ENCODE assay signal across 8 cellular contexts in genomic region chr7:107044347-107045194, GRCh38. TPM values are rescaled to one million over a fixed set of nuclear protein-coding genes. Genes with fewer than 3 reads are reported as not detected.
DNase-seq lines count a peak whose midpoint lies in the region; ATAC-seq, FAIRE-seq and TF ChIP-seq lines count a peak whose summit lies in the region.

TSS of gene PRKAR2B (plus strand) at chr7:107044705. CDS start at chr7:107044908, 203 bp downstream.

- CTCF ChIA-PET in IMR-90 (lab: Yijun Ruan, JAX), result interaction anchor here (1.2 kb wide), 1 partner anchor 13 kb away, joined by 3 read pairs; no protein-coding TSS in a partner anchor
- CTCF ChIA-PET in naive thymus-derived CD4-positive, alpha-beta T cell (lab: Charles Lee), result interaction anchor here (0.6 kb wide), 1 partner anchor 24 kb away, joined by 3 read pairs; no protein-coding TSS in a partner anchor

- TF ChIP-seq CTCF in IMR-90 (conservative IDR thresholded peaks at IDR 0.05; ENCODE audit: low read depth, low read length) (0 out of 2 replicates have a peak, but pooled peaks have one; percentile 14), fibroblast of lung (conservative IDR thresholded peaks at IDR 0.05 in 1 of 2, IDR thresholded peaks at IDR 0.05 in 1 of 2; ENCODE audit: low read depth in 1 of 2, low read length in 2 of 2) (no peak)

- H2BK15ac ChIP-seq in IMR-90 (ENCODE audit: low read depth, low read length), result no peak within 1 kb of the TSS; the same call in 2 of the 3 replicates

- H3K23ac ChIP-seq in IMR-90 (ENCODE audit: low read depth, low read length), result peak within 1 kb of the TSS; percentile 55

- 0% methylated on average over 27 of the region's 110 CpGs; no CpG with 5 or more reads in 1 of the 2 experiments for WGBS in IMR-90 (ENCODE audit: extremely low coverage in 2 of 2, insufficient read length in 1 of 2), 2 experiments

- dilution Hi-C loops in IMR-90 (cut with HindIII; ENCODE audit: low sequenced_read_pairs, unreplicated experiment), result no loop called here

- peak within 1 kb of the TSS; percentile 78 to 96 (median 90) for H3K4me3 Mint-ChIP-seq in naive thymus-derived CD4-positive, alpha-beta T cell
- peak within 1 kb of the TSS; percentile 99 for H3K4me3 Mint-ChIP-seq in stimulated activated memory B cell treated with anti-CD40 and anti-IgM and Interleukin-4, amounts not matched to agents 10 μg/mL and 1 μg/mL and 100 μg/mL, for 72 hours

- peak within 1 kb of the TSS; percentile 28 for H2BK120ac ChIP-seq in IMR-90 (ENCODE audit: low read depth, low read length)

- peaks cover 2 to 7% of the 10 kb centered on the region in 2 experiments; a peak in 2 of 4 replicates for H3K79me1 ChIP-seq in IMR-90 (ENCODE audit: low read depth in 1 of 2, low read length in 2 of 2)

- BruUV-seq in IMR-90 (replicated peaks; lab: Mats Ljungman, UMichigan), result no TSS peak

- peak within 1 kb of the TSS; percentile 42 for H3K14ac ChIP-seq in IMR-90 (replicated peaks; ENCODE audit: low read depth, low read length)

- H3K4me3 ChIP-seq in IMR-90 (ENCODE audit: insufficient read depth, low read depth, low read length), result peak within 1 kb of the TSS; percentile 93
- peak within 1 kb of the TSS; percentile 65 to 88 (median 79) for H3K4me3 ChIP-seq in fibroblast of lung (replicated peaks in 1 of 4; ENCODE audit: control extremely low read depth in 1 of 4, insufficient read depth in 1 of 4, low read depth in 3 of 4, low read length in 4 of 4)
- peak within 1 kb of the TSS; percentile 53 for H3K4me3 ChIP-seq in naive thymus-derived CD4-positive, alpha-beta T cell (ENCODE audit: low read length)

- no peak for TF ChIP-seq RAD21 in IMR-90 (IDR thresholded peaks at IDR 0.05; ENCODE audit: low read length)

- no peaks in the 10 kb centered on the region for H4K20me1 ChIP-seq in IMR-90 (ENCODE audit: insufficient read depth, low read length)
- H4K20me1 ChIP-seq in fibroblast of lung (ENCODE audit: control insufficient read depth, extremely low read depth, insufficient read depth, low read length), result no peaks in the 10 kb centered on the region

- intact Hi-C loops in IMR-90 (cut with micrococcal nuclease), result loop anchor here (2.0 to 10.0 kb wide), 6 partner anchors 78 to 870 kb away; no protein-coding TSS in a partner anchor
- intact Hi-C loops in naive thymus-derived CD4-positive, alpha-beta T cell (cut with micrococcal nuclease), result loop anchor here (1.0 to 10.0 kb wide), 13 partner anchors 82 to 850 kb away; partner anchors contain the start of genes PIK3CG (in 2 of the 2), CCDC71L (in 1 of the 2), COG5 (in 1 of the 2) and DLD (in 1 of the 2)

- no peak within 1 kb of the TSS for H4K91ac ChIP-seq in IMR-90 (ENCODE audit: insufficient read depth, low read depth, low read length)

- no peak within 1 kb of the TSS for H2BK20ac ChIP-seq in IMR-90 (ENCODE audit: low read depth, low read length)

- H2AK9ac ChIP-seq in IMR-90 (replicated peaks; ENCODE audit: low read depth, low read length, poor library complexity), result peak within 1 kb of the TSS; percentile 80

- H3K36me3 ChIP-seq in IMR-90 (ENCODE audit: control insufficient read depth, insufficient read depth, low read length), result no peaks in the 10 kb centered on the region
- H3K36me3 ChIP-seq in fibroblast of lung (ENCODE audit: control insufficient read depth, insufficient read depth, low read length), result no peaks in the 10 kb centered on the region
- H3K36me3 ChIP-seq in naive thymus-derived CD4-positive, alpha-beta T cell (ENCODE audit: control insufficient read depth in 2 of 3, insufficient read depth in 3 of 3, low read length in 3 of 3), result no peaks in the 10 kb centered on the region

- peak within 1 kb of the TSS; percentile 90 for H3K9ac ChIP-seq in IMR-90 (ENCODE audit: low read depth, low read length)
- peak within 1 kb of the TSS; percentile 59 for H3K9ac ChIP-seq in fibroblast of lung (ENCODE audit: insufficient read depth, low read length)

- no peak within 1 kb of the TSS for H4K8ac ChIP-seq in IMR-90 (ENCODE audit: low read depth in 2 of 2, low read length in 2 of 2)

- peaks cover 0 to 2% (median 0%) of the 10 kb centered on the region in 11 donors for H3K9me3 Mint-ChIP-seq in naive thymus-derived CD4-positive, alpha-beta T cell
- H3K9me3 Mint-ChIP-seq in stimulated activated memory B cell treated with anti-CD40 and anti-IgM and Interleukin-4, amounts not matched to agents 10 μg/mL and 1 μg/mL and 100 μg/mL, for 72 hours, result no peaks in the 10 kb centered on the region

- H3K27me3 ChIP-seq in IMR-90 (ENCODE audit: control insufficient read depth, insufficient read depth, low read length) (no peaks in the 10 kb centered on the region), fibroblast of lung (ENCODE audit: control insufficient read depth, insufficient read depth, low read length) (no peaks in the 10 kb centered on the region)
- peaks cover 4 to 8% of the 10 kb centered on the region in 2 donors for H3K27me3 ChIP-seq in naive thymus-derived CD4-positive, alpha-beta T cell (ENCODE audit: control insufficient read depth in 2 of 2, insufficient read depth in 2 of 2, low read length in 2 of 2)

- H4K5ac ChIP-seq in IMR-90 (ENCODE audit: low read depth, low read length), result peak within 1 kb of the TSS; percentile 57

- TF ChIP-seq POLR2A in IMR-90 (IDR thresholded peaks at IDR 0.05; ENCODE audit: low read depth, low read length), result no peak

- no peak for FAIRE-seq in RCC 7860 (lab: Jason Lieb, UNC)

- no peak within 1 kb of the TSS for H3K56ac ChIP-seq in IMR-90 (ENCODE audit: extremely low read depth, insufficient read depth, low read length)

- peaks cover 13 to 47% (median 29%) of the 10 kb centered on the region in 5 donors for H3K27me3 Mint-ChIP-seq in naive thymus-derived CD4-positive, alpha-beta T cell
- H3K27me3 Mint-ChIP-seq in stimulated activated memory B cell treated with anti-CD40 and anti-IgM and Interleukin-4, amounts not matched to agents 10 μg/mL and 1 μg/mL and 100 μg/mL, for 72 hours, result peaks cover 39% of the 10 kb centered on the region

- DNase-seq in COLO829 (ENCODE audit: low spot score), result peak; percentile 84
- DNase-seq in IMR-90, result peak; percentile 64
- peak; percentile 16 for DNase-seq in RCC 7860 (ENCODE audit: low spot score)
- peak; percentile 50 to 63 for DNase-seq in activated T-helper 1 cell treated with anti-CD3 and anti-CD28 coated beads, Interleukin-2, amount 50 U/mL, for 16 hours (ENCODE audit: low read depth in 1 of 2, low spot score in 1 of 2)
- DNase-seq in fibroblast of lung (ENCODE audit: low read depth in 2 of 2), result peak; percentile 66 to 71
- DNase-seq in naive thymus-derived CD4-positive, alpha-beta T cell, result peak; percentile 69 to 81 (median 79)

- H3K4me1 Mint-ChIP-seq in naive thymus-derived CD4-positive, alpha-beta T cell, result peaks cover 11 to 19% (median 15%) of the 10 kb centered on the region in 7 donors
- peaks cover 19% of the 10 kb centered on the region for H3K4me1 Mint-ChIP-seq in stimulated activated memory B cell treated with anti-CD40 and anti-IgM and Interleukin-4, amounts not matched to agents 10 μg/mL and 1 μg/mL and 100 μg/mL, for 72 hours

- ATAC-seq in GM21423 (IDR thresholded peaks at IDR 0.05; ENCODE audit: unreplicated experiment), result peak; percentile 86
- peak; percentile 97 for ATAC-seq in IMR-90 (ENCODE audit: low read depth)
- ATAC-seq in naive thymus-derived CD4-positive, alpha-beta T cell, result peak; percentile 96
- ATAC-seq in stimulated activated memory B cell treated with anti-CD40 and anti-IgM and Interleukin-4, amounts not matched to agents 10 μg/mL and 1 μg/mL and 100 μg/mL, for 72 hours, result peak; percentile 93

- peak within 1 kb of the TSS in 7 of 9 donors; percentile 48 to 89 (median 77) for H3K27ac Mint-ChIP-seq in naive thymus-derived CD4-positive, alpha-beta T cell
- peak within 1 kb of the TSS; percentile 43 for H3K27ac Mint-ChIP-seq in stimulated activated memory B cell treated with anti-CD40 and anti-IgM and Interleukin-4, amounts not matched to agents 10 μg/mL and 1 μg/mL and 100 μg/mL, for 72 hours

- POLR2A ChIA-PET in IMR-90 (lab: Charles Lee; ENCODE audit: unreplicated experiment), result no interaction called here
- POLR2A ChIA-PET in naive thymus-derived CD4-positive, alpha-beta T cell (lab: Charles Lee), result no interaction called here

- peak within 1 kb of the TSS; percentile 34; the same call in 1 of the 2 replicates for H3K18ac ChIP-seq in IMR-90 (ENCODE audit: low read depth, low read length)

- peak within 1 kb of the TSS; percentile 51 for H3K27ac ChIP-seq in IMR-90 (ENCODE audit: insufficient read depth, low read length)
- peak within 1 kb of the TSS; percentile 53 for H3K27ac ChIP-seq in fibroblast of lung (ENCODE audit: insufficient read depth, low read length)
- peak within 1 kb of the TSS; percentile 33 for H3K27ac ChIP-seq in naive thymus-derived CD4-positive, alpha-beta T cell (ENCODE audit: low read depth, low read length)

- H2AFZ ChIP-seq in IMR-90 (replicated peaks; ENCODE audit: low read length, poor library complexity) (peak within 1 kb of the TSS; percentile 94), fibroblast of lung (ENCODE audit: low read length) (peak within 1 kb of the TSS; percentile 91)

- H3K4me2 ChIP-seq in IMR-90 (ENCODE audit: low read depth, low read length), result peak within 1 kb of the TSS; percentile 100
- peak within 1 kb of the TSS; percentile 81 for H3K4me2 ChIP-seq in fibroblast of lung (ENCODE audit: extremely low read depth, insufficient read depth, low read length)

- no peak within 1 kb of the TSS for H2BK5ac ChIP-seq in IMR-90 (ENCODE audit: low read depth, low read length, poor library complexity, severe bottlenecking)

- no peaks in the 10 kb centered on the region for H3K36me3 Mint-ChIP-seq in naive thymus-derived CD4-positive, alpha-beta T cell
- no peaks in the 10 kb centered on the region for H3K36me3 Mint-ChIP-seq in stimulated activated memory B cell treated with anti-CD40 and anti-IgM and Interleukin-4, amounts not matched to agents 10 μg/mL and 1 μg/mL and 100 μg/mL, for 72 hours

- no peaks in the 10 kb centered on the region for H3K79me2 ChIP-seq in fibroblast of lung (ENCODE audit: control insufficient read depth, insufficient read depth, low read length)

- in situ Hi-C loops in IMR-90 (cut with MboI; ENCODE audit: low sequenced_read_pairs), result no loop called here

- peak within 1 kb of the TSS; percentile 56; the same call in 1 of the 2 replicates for H2AK5ac ChIP-seq in IMR-90 (ENCODE audit: low read depth, low read length)

- H3K4ac ChIP-seq in IMR-90 (ENCODE audit: low read depth, low read length), result peak within 1 kb of the TSS; percentile 47

- no peaks in the 10 kb centered on the region for H3K9me1 ChIP-seq in IMR-90 (ENCODE audit: insufficient read depth, low read length)

- H3K9me3 ChIP-seq in IMR-90 (ENCODE audit: control insufficient read depth, insufficient read depth, low read length) (no peaks in the 10 kb centered on the region), fibroblast of lung (ENCODE audit: control insufficient read depth, insufficient read depth, low read depth, low read length) (no peaks in the 10 kb centered on the region)
- H3K9me3 ChIP-seq in naive thymus-derived CD4-positive, alpha-beta T cell (ENCODE audit: control insufficient read depth in 2 of 3, low read length in 3 of 3), result no peaks in the 10 kb centered on the region

- H3K4me1 ChIP-seq in IMR-90 (ENCODE audit: control insufficient read depth, insufficient read depth, low read length) (peaks cover 4% of the 10 kb centered on the region; the same call in 1 of the 2 replicates), fibroblast of lung (ENCODE audit: control insufficient read depth, extremely low read depth, insufficient read depth, low read length) (no peaks in the 10 kb centered on the region)
- H3K4me1 ChIP-seq in naive thymus-derived CD4-positive, alpha-beta T cell (ENCODE audit: control insufficient read depth in 2 of 2, insufficient read depth in 2 of 2, low read length in 2 of 2), result peaks cover 4 to 10% of the 10 kb centered on the region in 2 donors

RNA-seq across cellular contexts. Expression of gene PRKAR2B, which starts in this region (rescaled TPM):
- total RNA-seq in IMR-90 (2012; rRNA removed) (3.0 and 8.1 TPM in 2 replicates), fibroblast of lung (12.6 and 14.7 TPM in 2 replicates)
- polyA plus RNA-seq in IMR-90 (2012; rRNA removed) (2.5 and 3.1 TPM in 2 replicates), fibroblast of lung (6.5 and 9.5 TPM in 2 replicates)
- 0.49 and 0.69 TPM in 2 replicates for polyA plus RNA-seq in IMR-90 (2012; cell fraction: cytosol; rRNA removed)
- polyA plus RNA-seq in IMR-90 (2012; cell fraction: nucleus; rRNA removed; ENCODE audit: low replicate concordance), result 0.21 and 1.1 TPM in 2 replicates
- polyA plus RNA-seq in fibroblast of lung (2012), result 4.6 and 6.4 TPM in 2 replicates
- polyA minus RNA-seq in fibroblast of lung (ENCODE audit: low replicate concordance), result 0.33 and 0.35 TPM in 2 replicates
- total RNA-seq in naive thymus-derived CD4-positive, alpha-beta T cell, result 1 to 10 TPM in 1 of 5 experiments, under 1 TPM in 4; 0.43 to 5.0 (median 0.67) TPM
- polyA plus RNA-seq in naive thymus-derived CD4-positive, alpha-beta T cell, result under 1 TPM; 0.39 to 0.54 TPM

Comparison
In these comparisons a context has a peak if more than half of its experiments do, and no peak if none do; other contexts are left out.
1. Peak in every context shown above with its lines: DNase-seq, ATAC-seq, H3K4me3 ChIP-seq and H3K27ac ChIP-seq.
2. DNase-seq: peak in every context shown above with its lines; median percentile 84 in COLO829; 79 in naive thymus-derived CD4-positive, alpha-beta T cell; 68 in fibroblast of lung; 64 in IMR-90; 56 in activated T-helper 1 cell treated with anti-CD3 and anti-CD28 coated beads, Interleukin-2, amount 50 U/mL, for 16 hours; 16 in RCC 7860.